9 cellular contexts compared by ENCODE assay signal in the genomic region with DNA sequence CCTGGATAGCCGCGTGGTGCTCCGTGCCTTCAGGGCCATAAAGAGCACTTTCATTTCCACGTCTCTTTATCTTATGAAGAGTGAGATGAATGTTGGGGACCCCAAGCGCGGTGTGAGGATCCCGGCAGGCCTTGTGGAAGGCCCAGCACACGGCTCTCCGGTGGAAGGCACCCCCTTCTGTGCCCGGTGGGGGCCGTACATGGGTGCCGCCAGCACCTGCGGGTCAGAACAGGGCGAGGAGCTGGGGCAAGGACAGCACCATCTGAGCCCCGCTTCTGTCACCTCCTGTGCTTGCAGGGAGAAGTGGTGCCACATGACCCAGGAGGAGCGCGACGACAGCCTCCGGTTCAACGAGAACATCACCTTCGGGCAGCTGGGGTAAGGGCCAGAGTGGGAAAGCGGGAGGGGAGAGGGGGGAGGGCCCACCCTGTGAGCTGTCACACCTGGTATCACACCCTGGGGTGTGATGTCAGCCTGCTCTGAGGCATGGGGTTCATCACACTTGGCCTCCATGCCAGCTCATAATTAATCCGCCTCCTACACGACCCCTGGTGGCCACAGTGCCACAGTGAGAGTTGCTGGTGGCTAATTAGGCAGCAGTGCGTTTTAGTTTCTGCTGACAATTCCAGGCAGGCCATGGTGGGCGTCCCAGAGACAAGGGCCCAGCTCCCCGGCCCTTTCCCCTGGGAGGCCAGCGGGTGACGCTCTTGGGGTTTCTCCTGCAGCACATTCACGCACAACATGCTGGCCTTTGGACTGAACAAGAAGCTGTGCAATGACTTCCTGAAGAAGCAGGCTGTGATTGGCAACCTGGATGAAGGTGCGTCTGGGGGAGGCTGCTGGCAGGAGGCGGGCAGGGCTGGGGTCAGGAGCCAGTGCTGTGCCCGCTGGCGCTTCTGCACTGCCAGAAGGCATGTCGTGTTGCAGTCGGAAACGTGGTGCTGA. TPM values are rescaled to one million over a fixed set of nuclear protein-coding genes. Genes with fewer than 3 reads are reported as not detected.
DNase-seq lines count a peak whose midpoint lies in the region; ATAC-seq and TF ChIP-seq lines count a peak whose summit lies in the region.
"Had no signal": no experiment of that assay in that cellular context is flagged by ENCODE, and none has a peak within 500 bp of the region (broad histone marks: within the 10 kb centered on the region; RNA-seq: fewer than 3 reads in every experiment).

No MANE protein-coding gene starts in this region.

- POLR2A ChIA-PET in HEK293T (lab: Yijun Ruan, JAX) = interaction anchor here (1.5 kb wide), 1 partner anchor 76 kb away, joined by 5 read pairs; the partner anchor contains the start of gene ZDHHC7
- POLR2A ChIA-PET in naive thymus-derived CD4-positive, alpha-beta T cell (lab: Charles Lee) = interaction anchor here (0.6 to 1.4 kb wide), 7 partner anchors 19 to 75 kb away, joined by 3 to 8 read pairs (median 4); partner anchors contain the start of gene ZDHHC7

- H3K27ac Mint-ChIP-seq in naive thymus-derived CD4-positive, alpha-beta T cell = peak overlapping the region in 3 of 9 donors; percentile 23 to 59 (median 43)
- no peak overlapping the region for H3K27ac Mint-ChIP-seq in stimulated activated naive B cell treated with anti-CD40 and anti-IgM and Interleukin-4, amounts not matched to agents 10 μg/mL and 1 μg/mL and 100 μg/mL, for 72 hours
- H3K27ac Mint-ChIP-seq: activated naive CD8-positive, alpha-beta T cell had no signal

- H3K27me3 ChIP-seq in naive thymus-derived CD4-positive, alpha-beta T cell (ENCODE audit: control insufficient read depth in 2 of 2, insufficient read depth in 2 of 2, low read length in 2 of 2) = no peaks in the 10 kb centered on the region

- peaks cover 0 to 18% (median 0%) of the 10 kb centered on the region in 3 experiments for H3K36me3 ChIP-seq in naive thymus-derived CD4-positive, alpha-beta T cell (ENCODE audit: control insufficient read depth in 2 of 3, insufficient read depth in 3 of 3, low read length in 3 of 3)

- H3K4me1 Mint-ChIP-seq in naive thymus-derived CD4-positive, alpha-beta T cell = peaks cover 6 to 31% (median 15%) of the 10 kb centered on the region in 7 donors
- H3K4me1 Mint-ChIP-seq in stimulated activated naive B cell treated with anti-CD40 and anti-IgM and Interleukin-4, amounts not matched to agents 10 μg/mL and 1 μg/mL and 100 μg/mL, for 72 hours = peaks cover 24 to 42% of the 10 kb centered on the region in 2 donors

- peak; percentile 71 for TF ChIP-seq CTCF in epithelial cell of esophagus (IDR thresholded peaks at IDR 0.05; ENCODE audit: insufficient read depth, low read depth, low read length, missing control alignments)

- H3K9me3 Mint-ChIP-seq in naive thymus-derived CD4-positive, alpha-beta T cell = no peaks in the 10 kb centered on the region
- no peaks in the 10 kb centered on the region for H3K9me3 Mint-ChIP-seq in stimulated activated naive B cell treated with anti-CD40 and anti-IgM and Interleukin-4, amounts not matched to agents 10 μg/mL and 1 μg/mL and 100 μg/mL, for 72 hours

- no peak overlapping the region for H3K4me3 Mint-ChIP-seq in naive thymus-derived CD4-positive, alpha-beta T cell
- H3K4me3 Mint-ChIP-seq in stimulated activated naive B cell treated with anti-CD40 and anti-IgM and Interleukin-4, amounts not matched to agents 10 μg/mL and 1 μg/mL and 100 μg/mL, for 72 hours = no peak overlapping the region
- H3K4me3 Mint-ChIP-seq: activated naive CD8-positive, alpha-beta T cell had no signal

- CTCF ChIA-PET in HEK293T (lab: Yijun Ruan, JAX) = interaction anchor here (0.7 to 1.2 kb wide), 4 partner anchors 9 to 104 kb away, joined by 3 to 8 read pairs (median 4); no protein-coding TSS in a partner anchor
- CTCF ChIA-PET in naive thymus-derived CD4-positive, alpha-beta T cell (lab: Charles Lee) = interaction anchor here (0.5 to 3.0 kb wide), 13 partner anchors 9 to 348 kb away, joined by 3 to 20 read pairs (median 6); partner anchors contain the start of genes KIAA0513 and ZDHHC7

- peaks cover 0 to 2% (median 0%) of the 10 kb centered on the region in 5 donors for H3K27me3 Mint-ChIP-seq in naive thymus-derived CD4-positive, alpha-beta T cell
- peaks cover 16 to 19% of the 10 kb centered on the region in 2 donors for H3K27me3 Mint-ChIP-seq in stimulated activated naive B cell treated with anti-CD40 and anti-IgM and Interleukin-4, amounts not matched to agents 10 μg/mL and 1 μg/mL and 100 μg/mL, for 72 hours
- H3K27me3 Mint-ChIP-seq: activated naive CD8-positive, alpha-beta T cell had no signal

- DNase-seq in D341Med (ENCODE audit: low spot score) (peak; percentile 85), HEK293T (ENCODE audit: extremely low spot score) (peak; percentile 69), NOMO-1 (lab: John Stamatoyannopoulos, UW; ENCODE audit: unreplicated experiment in 2 of 2) (peak; percentile 63 to 65), epithelial cell of esophagus (ENCODE audit: low read depth) (peak; percentile 75)
- peak in 2 of 3 experiments; percentile 34 to 57 for DNase-seq in activated CD8-positive, alpha-beta memory T cell treated with anti-CD3 and anti-CD28 coated beads for 48 hours (ENCODE audit: low read depth in 2 of 3, low spot score in 2 of 3)
- peak; percentile 44 to 78 (median 74) for DNase-seq in naive thymus-derived CD4-positive, alpha-beta T cell
- DNase-seq in stimulated activated naive B cell treated with anti-CD40 and anti-IgM and Interleukin-4, amounts not matched to agents 10 μg/mL and 1 μg/mL and 100 μg/mL, for 72 hours = peak; percentile 61

- H3K4me3 ChIP-seq in epithelial cell of esophagus (ENCODE audit: low read length) = no peak overlapping the region
- no peak overlapping the region for H3K4me3 ChIP-seq in naive thymus-derived CD4-positive, alpha-beta T cell (ENCODE audit: low read length)

- no peaks in the 10 kb centered on the region for H3K4me1 ChIP-seq in naive thymus-derived CD4-positive, alpha-beta T cell (ENCODE audit: control insufficient read depth in 2 of 2, insufficient read depth in 2 of 2, low read length in 2 of 2)

- peaks cover 0 to 4% (median 2%) of the 10 kb centered on the region in 5 donors for H3K36me3 Mint-ChIP-seq in naive thymus-derived CD4-positive, alpha-beta T cell
- H3K36me3 Mint-ChIP-seq in stimulated activated naive B cell treated with anti-CD40 and anti-IgM and Interleukin-4, amounts not matched to agents 10 μg/mL and 1 μg/mL and 100 μg/mL, for 72 hours = no peaks in the 10 kb centered on the region

- no peaks in the 10 kb centered on the region for H3K9me3 ChIP-seq in naive thymus-derived CD4-positive, alpha-beta T cell (ENCODE audit: control insufficient read depth in 2 of 3, low read length in 3 of 3)

- intact Hi-C loops in naive thymus-derived CD4-positive, alpha-beta T cell (cut with micrococcal nuclease) = loop anchor here (1.0 to 2.0 kb wide), 7 partner anchors 31 to 332 kb away; partner anchors contain the start of gene ZDHHC7 (in 2 of the 2)

- ATAC-seq in naive thymus-derived CD4-positive, alpha-beta T cell = peak; percentile 88
- ATAC-seq in stimulated activated naive B cell treated with anti-CD40 and anti-IgM and Interleukin-4, amounts not matched to agents 10 μg/mL and 1 μg/mL and 100 μg/mL, for 72 hours (replicated peaks) = peak; percentile 80 to 84
- no peak for ATAC-seq in HG03565 (IDR thresholded peaks at IDR 0.05; ENCODE audit: unreplicated experiment)

- no peak overlapping the region for H3K27ac ChIP-seq in naive thymus-derived CD4-positive, alpha-beta T cell (ENCODE audit: low read depth, low read length)

TF ChIP-seq in HEK293T, 16 proteins besides CTCF, POLR2A, EP300 and RAD21:
- TF ChIP-seq NFRKB (IDR thresholded peaks at IDR 0.05) (no peak), SUZ12 (IDR thresholded peaks at IDR 0.05) (no peak), FOXA1 (IDR thresholded peaks at IDR 0.05) (no peak), CTBP1 (IDR thresholded peaks at IDR 0.05; ENCODE audit: borderline replicate concordance) (no peak), BHLHE40 (IDR thresholded peaks at IDR 0.05; ENCODE audit: borderline replicate concordance) (no peak), ELF4 (IDR thresholded peaks at IDR 0.05) (no peak), ZNF384 (IDR thresholded peaks at IDR 0.05) (no peak), SP1 (IDR thresholded peaks at IDR 0.05) (no peak), FOXK2 (IDR thresholded peaks at IDR 0.05) (no peak), HDGF (IDR thresholded peaks at IDR 0.05; ENCODE audit: borderline replicate concordance) (no peak), TARDBP (IDR thresholded peaks at IDR 0.05) (no peak), LEF1 (IDR thresholded peaks at IDR 0.05; ENCODE audit: borderline replicate concordance) (no peak)
- TF ChIP-seq, protein P1, sequence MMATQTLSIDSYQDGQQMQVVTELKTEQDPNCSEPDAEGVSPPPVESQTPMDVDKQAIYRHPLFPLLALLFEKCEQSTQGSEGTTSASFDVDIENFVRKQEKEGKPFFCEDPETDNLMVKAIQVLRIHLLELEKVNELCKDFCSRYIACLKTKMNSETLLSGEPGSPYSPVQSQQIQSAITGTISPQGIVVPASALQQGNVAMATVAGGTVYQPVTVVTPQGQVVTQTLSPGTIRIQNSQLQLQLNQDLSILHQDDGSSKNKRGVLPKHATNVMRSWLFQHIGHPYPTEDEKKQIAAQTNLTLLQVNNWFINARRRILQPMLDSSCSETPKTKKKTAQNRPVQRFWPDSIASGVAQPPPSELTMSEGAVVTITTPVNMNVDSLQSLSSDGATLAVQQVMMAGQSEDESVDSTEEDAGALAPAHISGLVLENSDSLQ (IDR thresholded peaks at IDR 0.05) = no peak

RNA-seq across cellular contexts. Expression of gene CIBAR2, which starts 25.7 kb away (rescaled TPM):
- total RNA-seq in naive thymus-derived CD4-positive, alpha-beta T cell = not detected
- polyA plus RNA-seq in naive thymus-derived CD4-positive, alpha-beta T cell = not detected

RNA-seq across cellular contexts. Expression of gene KIAA0513, which starts 59.0 kb away (rescaled TPM):
- 10 to 100 TPM in 4 of 5 experiments, 1 to 10 TPM in 1; 9.5 to 28.9 (median 15.1) TPM for total RNA-seq in naive thymus-derived CD4-positive, alpha-beta T cell
- polyA plus RNA-seq in naive thymus-derived CD4-positive, alpha-beta T cell = 1 to 10 TPM; 6.9 to 7.9 TPM
